Comparison of ENCODE assay signal across 8 cellular contexts in the genomic region with DNA sequence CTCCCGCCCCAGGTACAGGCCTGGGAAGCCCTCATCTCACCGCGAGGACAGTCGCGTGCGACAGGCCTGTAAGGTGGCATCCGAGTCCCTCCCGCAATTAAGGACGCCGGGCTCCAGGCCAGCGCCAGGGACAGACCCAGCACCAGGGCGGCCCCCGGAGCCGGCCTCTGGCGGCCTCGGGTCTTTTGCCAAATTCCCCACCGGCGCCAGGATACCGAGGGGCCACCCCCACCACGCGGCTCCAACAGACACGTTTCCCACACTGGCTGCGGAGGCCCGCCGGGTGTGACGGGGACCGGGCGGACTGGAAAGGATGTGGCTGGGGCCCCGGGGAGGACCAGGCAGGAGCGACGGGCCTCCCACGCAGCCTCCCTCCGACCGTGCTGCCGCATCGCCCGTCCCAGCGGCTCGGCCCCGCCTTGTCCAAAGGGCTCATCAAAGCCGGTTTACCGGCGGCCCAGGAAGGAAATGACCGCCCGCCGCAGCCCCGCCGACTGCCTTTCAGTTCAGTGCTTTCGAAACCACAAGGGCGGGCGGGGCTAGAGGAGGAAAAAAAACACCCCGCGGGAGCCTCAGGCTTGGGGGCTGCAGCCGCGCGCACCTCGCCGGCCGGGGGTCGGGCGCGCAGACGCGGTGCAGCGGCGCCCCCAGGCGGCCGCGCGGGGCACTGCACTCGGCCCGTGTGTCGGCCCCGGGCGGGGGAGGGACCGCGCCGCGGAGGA. TPM values are rescaled to one million over a fixed set of nuclear protein-coding genes. Genes with fewer than 3 reads are reported as not detected.
DNase-seq lines count a peak whose midpoint lies in the region; FAIRE-seq and TF ChIP-seq lines count a peak whose summit lies in the region.

No MANE protein-coding gene starts in this region.

- no peak for FAIRE-seq in H54 (lab: Jason Lieb, UNC)
- FAIRE-seq in frontal cortex (lab: Jason Lieb, UNC), result no peak

- TF ChIP-seq POLR2A in H54 (IDR thresholded peaks at IDR 0.05; ENCODE audit: low read depth, low read length), result peak; percentile 37; the same call in 1 of the 2 replicates

- DNase-seq in GF-D8 (lab: John Stamatoyannopoulos, UW) (peak; percentile 94), H54 (ENCODE audit: insufficient read length, low spot score) (peak; percentile 97), LoVo (ENCODE audit: low spot score) (peak; percentile 91), SIG-M5 (lab: John Stamatoyannopoulos, UW) (peak; percentile 63), frontal cortex (ENCODE audit: low spot score in 2 of 2) (peak; percentile 97 to 98), nucleus accumbens (lab: John Stamatoyannopoulos, UW) (peak in 46 of 56 donors; percentile 27 to 84 (median 61)), superior temporal gyrus (ENCODE audit: extremely low spot score) (peak; percentile 69)
- DNase-seq in activated gamma-delta T cell treated with anti-CD3 and anti-CD28 coated beads, Interleukin-2, amount 50 U/mL, for 16 hours (ENCODE audit: low read depth), result peak; percentile 88

RNA-seq across cellular contexts. Expression of gene XXYLT1, which starts 11.2 kb away (rescaled TPM):
- total RNA-seq in frontal cortex, result 23.6 TPM

Comparison
In these comparisons a context has a peak if more than half of its experiments do, and no peak if none do; other contexts are left out.
1. Peak in every context shown above with its lines: DNase-seq.